In genomic region chr1:93588955-93589354, GRCh38 we compare ENCODE assay signal across 24 cellular contexts.
"Had no signal": no experiment of that assay in that cellular context is flagged by ENCODE, and none has a peak within 500 bp of the region (broad histone marks: within the 10 kb centered on the region; RNA-seq: fewer than 3 reads in every experiment).

No MANE protein-coding gene starts in this region.

- H3K27ac Mint-ChIP-seq: activated naive CD4-positive, alpha-beta T cell treated with anti-CD3 and anti-CD28 coated beads, Interleukin-2, amount 50 U/mL, for 24 hours; activated T-cell treated with anti-CD3 and anti-CD28 coated beads, Interleukin-2, amount 50 U/mL, for 72 hours; dendritic cell treated with granulocyte-macrophage colony-stimulating factor and Interleukin-4, amounts not matched to agents 40 ng/mL and 50 ng/mL, for 4 days had no signal

- H3K27ac ChIP-seq: neutrophil, pancreas, thyroid gland had no signal

- H3K4me3 ChIP-seq: lung, mucosa of descending colon, pancreas, thyroid gland had no signal

- ATAC-seq: activated T-cell treated with anti-CD3 and anti-CD28 coated beads, Interleukin-2, amount 50 U/mL, for 72 hours; mucosa of descending colon; pancreas had no signal

- H3K4me3 Mint-ChIP-seq: activated naive CD4-positive, alpha-beta T cell treated with anti-CD3 and anti-CD28 coated beads, Interleukin-2, amount 50 U/mL, for 24 hours; activated T-cell treated with anti-CD3 and anti-CD28 coated beads, Interleukin-2, amount 50 U/mL, for 72 hours; dendritic cell treated with granulocyte-macrophage colony-stimulating factor and Interleukin-4, amounts not matched to agents 40 ng/mL and 50 ng/mL, for 4 days had no signal

- FAIRE-seq: astrocyte, bronchial epithelial cell, pancreas, urothelium cell line had no signal

- H3K36me3 Mint-ChIP-seq: activated naive CD4-positive, alpha-beta T cell treated with anti-CD3 and anti-CD28 coated beads, Interleukin-2, amount 50 U/mL, for 24 hours had no signal

- H3K27me3 Mint-ChIP-seq: activated naive CD4-positive, alpha-beta T cell treated with anti-CD3 and anti-CD28 coated beads, Interleukin-2, amount 50 U/mL, for 24 hours; dendritic cell treated with granulocyte-macrophage colony-stimulating factor and Interleukin-4, amounts not matched to agents 40 ng/mL and 50 ng/mL, for 4 days; naive B cell had no signal

- H3K27me3 ChIP-seq: neutrophil, pancreas, thyroid gland had no signal

- H3K36me3 ChIP-seq: neutrophil, pancreas had no signal

- H3K9me3 Mint-ChIP-seq: activated naive CD4-positive, alpha-beta T cell treated with anti-CD3 and anti-CD28 coated beads, Interleukin-2, amount 50 U/mL, for 24 hours; activated T-cell treated with anti-CD3 and anti-CD28 coated beads, Interleukin-2, amount 50 U/mL, for 72 hours; dendritic cell treated with granulocyte-macrophage colony-stimulating factor and Interleukin-4, amounts not matched to agents 40 ng/mL and 50 ng/mL, for 4 days; naive B cell had no signal

- H3K9me3 ChIP-seq: mucosa of descending colon, neutrophil, pancreas, thyroid gland had no signal

- DNase-seq: activated CD4-positive, alpha-beta T cell treated with anti-CD3 and anti-CD28 coated beads, Interleukin-2, amount 50 U/mL, for 4 hours; activated effector memory CD4-positive, alpha-beta T cell treated with anti-CD3 and anti-CD28 coated beads, Interleukin-2, amount 50 U/mL, for 16 hours; activated T-cell treated with anti-CD3 and anti-CD28 coated beads, Interleukin-2, amount 50 U/mL, for 72 hours; effector CD8-positive, alpha-beta T cell; foreskin fibroblast; hippocampal formation; islet precursor cell; mucosa of descending colon; naive B cell; pancreas; stimulated activated CD4-positive, alpha-beta T cell treated with anti-CD3 and anti-CD28 coated beads, Interleukin-12 subunit alpha, Interleukin-12 subunit beta, amount 100 ng/mL, for 4 hours; stimulated activated CD4-positive, alpha-beta T cell treated with anti-CD3 and anti-CD28 coated beads, Interleukin-1b, Interleukin-23, amount 100 ng/mL, for 48 hours; stimulated activated CD8-positive, alpha-beta memory T cell treated with anti-CD3 and anti-CD28 coated beads, Interleukin-4, amount 100 ng/mL, for 48 hours; stimulated activated naive CD4-positive, alpha-beta T cell; SW 1271; T-helper 2 cell; thyroid gland had no signal
